ENCODE assay signal across 9 cellular contexts in genomic region chr11:60952742-60953170, GRCh38. TPM values are rescaled to one million over a fixed set of nuclear protein-coding genes. Genes with fewer than 3 reads are reported as not detected.
DNase-seq lines count a peak whose midpoint lies in the region; TF ChIP-seq lines count a peak whose summit lies in the region.
"Had no signal": no experiment of that assay in that cellular context is flagged by ENCODE, and none has a peak within 500 bp of the region (broad histone marks: within the 10 kb centered on the region; RNA-seq: fewer than 3 reads in every experiment).

No MANE protein-coding gene starts in this region.

- H3K27me3 ChIP-seq in liver (ENCODE audit: control insufficient read depth in 4 of 4, insufficient read depth in 4 of 4, low read length in 3 of 4) (no peaks in the 10 kb centered on the region), thymus (ENCODE audit: control insufficient read depth, insufficient read depth) (peaks cover 18% of the 10 kb centered on the region)

- intact Hi-C loops in activated CD4-positive, alpha-beta T cell treated with anti-CD3 and anti-CD28 coated beads, Interleukin-2, amount 10 ng/mL, durations not matched to agents 24 days and 14 days (cut with micrococcal nuclease) = loop anchor here (1.0 kb wide), 1 partner anchor 37 kb away; no protein-coding TSS in a partner anchor

- no peaks in the 10 kb centered on the region for H3K9me3 Mint-ChIP-seq in activated CD4-positive, alpha-beta T cell treated with anti-CD3 and anti-CD28 coated beads, Interleukin-2, amount 10 ng/mL, durations not matched to agents 24 days and 14 days
- H3K9me3 Mint-ChIP-seq in activated naive CD8-positive, alpha-beta T cell treated with anti-CD3 and anti-CD28 coated beads for 36 hours = no peaks in the 10 kb centered on the region

- H3K27ac Mint-ChIP-seq in activated CD4-positive, alpha-beta T cell treated with anti-CD3 and anti-CD28 coated beads, Interleukin-2, amount 10 ng/mL, durations not matched to agents 24 days and 14 days = peak overlapping the region; percentile 20
- H3K27ac Mint-ChIP-seq in activated naive CD8-positive, alpha-beta T cell treated with anti-CD3 and anti-CD28 coated beads for 36 hours = no peak overlapping the region

- peaks cover 16% of the 10 kb centered on the region for H3K4me1 Mint-ChIP-seq in activated CD4-positive, alpha-beta T cell treated with anti-CD3 and anti-CD28 coated beads, Interleukin-2, amount 10 ng/mL, durations not matched to agents 24 days and 14 days
- peaks cover 23% of the 10 kb centered on the region for H3K4me1 Mint-ChIP-seq in activated naive CD8-positive, alpha-beta T cell treated with anti-CD3 and anti-CD28 coated beads for 36 hours

- H3K27me3 Mint-ChIP-seq in activated CD4-positive, alpha-beta T cell treated with anti-CD3 and anti-CD28 coated beads, Interleukin-2, amount 10 ng/mL, durations not matched to agents 24 days and 14 days = peaks cover 35% of the 10 kb centered on the region
- H3K27me3 Mint-ChIP-seq in activated naive CD8-positive, alpha-beta T cell treated with anti-CD3 and anti-CD28 coated beads for 36 hours = no peaks in the 10 kb centered on the region

- no peaks in the 10 kb centered on the region for H3K9me3 ChIP-seq in liver (ENCODE audit: control insufficient read depth in 4 of 4, low read length in 3 of 4)
- H3K9me3 ChIP-seq in thymus (ENCODE audit: control insufficient read depth) = no peaks in the 10 kb centered on the region

- H3K36me3 ChIP-seq in liver (ENCODE audit: control insufficient read depth in 4 of 4, insufficient read depth in 3 of 4, low read depth in 1 of 4, low read length in 3 of 4) = peaks cover 0 to 3% (median 0%) of the 10 kb centered on the region in 4 donors
- no peaks in the 10 kb centered on the region for H3K36me3 ChIP-seq in thymus (ENCODE audit: control insufficient read depth, insufficient read depth)

- no peak for TF ChIP-seq CTCF in liver (IDR thresholded peaks at IDR 0.05; ENCODE audit: low read depth, low read length, missing input control)

- DNase-seq in activated CD4-positive, alpha-beta T cell treated with anti-CD3 and anti-CD28 coated beads, Interleukin-2, amount 10 ng/mL, durations not matched to agents 24 days and 14 days = no peak
- DNase-seq in activated CD4-positive, alpha-beta T cell treated with anti-CD3 and anti-CD28 coated beads, Interleukin-2, amount 50 U/mL, for 4 hours = no peak
- no peak for DNase-seq in activated naive CD8-positive, alpha-beta T cell treated with anti-CD3 and anti-CD28 coated beads for 36 hours
- DNase-seq in GM03348 (ENCODE audit: low spot score) (no peak), HK-2 (ENCODE audit: unreplicated experiment) (no peak)
- no peak for DNase-seq in activated effector memory CD4-positive, alpha-beta T cell treated with Interleukin-2 at 50 U/mL for 16 hours

- H3K27ac ChIP-seq in liver (ENCODE audit: low read depth in 1 of 2, low read length in 2 of 2) = peak overlapping the region; percentile 77 to 96
- peak overlapping the region; percentile 61 for H3K27ac ChIP-seq in thymus (ENCODE audit: low read depth)

- H3K9ac ChIP-seq in liver (ENCODE audit: low read depth in 1 of 2, low read length in 2 of 2) = peak overlapping the region in 1 of 2 donors; percentile 73

- WGBS in liver = 50% methylated on average over 3 of the region's 3 CpGs
- WGBS in thymus = 11% methylated on average over 3 of the region's 3 CpGs

- TF ChIP-seq RAD21 in liver (IDR thresholded peaks at IDR 0.05) = no peak

- peak overlapping the region; percentile 82 for H3K4me3 Mint-ChIP-seq in activated CD4-positive, alpha-beta T cell treated with anti-CD3 and anti-CD28 coated beads, Interleukin-2, amount 10 ng/mL, durations not matched to agents 24 days and 14 days
- H3K4me3 Mint-ChIP-seq in activated naive CD8-positive, alpha-beta T cell treated with anti-CD3 and anti-CD28 coated beads for 36 hours = peak overlapping the region; percentile 83

- H3K4me1 ChIP-seq in liver (ENCODE audit: control insufficient read depth in 4 of 4, insufficient read depth in 4 of 4, low read length in 3 of 4) (peaks cover 5 to 23% (median 14%) of the 10 kb centered on the region in 4 donors), thymus (ENCODE audit: control insufficient read depth, insufficient read depth, low read length) (peaks cover 5% of the 10 kb centered on the region)

- H3K36me3 Mint-ChIP-seq in activated CD4-positive, alpha-beta T cell treated with anti-CD3 and anti-CD28 coated beads, Interleukin-2, amount 10 ng/mL, durations not matched to agents 24 days and 14 days (ENCODE audit: low read depth) = no peaks in the 10 kb centered on the region
- H3K36me3 Mint-ChIP-seq in activated naive CD8-positive, alpha-beta T cell treated with anti-CD3 and anti-CD28 coated beads for 36 hours = no peaks in the 10 kb centered on the region

- peak overlapping the region in 2 of 3 donors; percentile 46 to 88 for H3K4me3 ChIP-seq in liver (ENCODE audit: low read depth in 1 of 3, low read length in 3 of 3)
- H3K4me3 ChIP-seq in thymus (ENCODE audit: low read length) = no peak overlapping the region

TF ChIP-seq in liver, 16 proteins besides CTCF, POLR2A, EP300 and RAD21 (continues in another document):
- no peak for TF ChIP-seq YY1 (IDR thresholded peaks at IDR 0.05)
- no peak for TF ChIP-seq FOXA1 (IDR thresholded peaks at IDR 0.05)
- no peak for TF ChIP-seq NR2F2 (IDR thresholded peaks at IDR 0.05)
- TF ChIP-seq, protein P1, sequence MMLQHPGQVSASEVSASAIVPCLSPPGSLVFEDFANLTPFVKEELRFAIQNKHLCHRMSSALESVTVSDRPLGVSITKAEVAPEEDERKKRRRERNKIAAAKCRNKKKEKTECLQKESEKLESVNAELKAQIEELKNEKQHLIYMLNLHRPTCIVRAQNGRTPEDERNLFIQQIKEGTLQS (IDR thresholded peaks at IDR 0.05) = no peak
- no peak for TF ChIP-seq REST (IDR thresholded peaks at IDR 0.05)

RNA-seq across cellular contexts. Expression of gene SLC15A3, which starts 0.8 kb away (rescaled TPM):
- 3.0 and 4.0 TPM in 2 replicates for total RNA-seq in activated CD4-positive, alpha-beta T cell treated with anti-CD3 and anti-CD28 coated beads, Interleukin-2, amount 10 ng/mL, durations not matched to agents 24 days and 14 days
- total RNA-seq in activated naive CD8-positive, alpha-beta T cell treated with anti-CD3 and anti-CD28 coated beads for 36 hours = 1 to 10 TPM; 6.3 to 6.9 TPM
- total RNA-seq in liver = 10 to 100 TPM in 1 of 2 donors, 1 to 10 TPM in 1; 9.0 to 20.9 TPM
- 10 to 100 TPM; 13.1 to 19.6 TPM for polyA plus RNA-seq in liver
- 37.5 TPM for polyA plus RNA-seq in thymus

RNA-seq across cellular contexts. Expression of gene CD6, which starts 18.7 kb away (rescaled TPM):
- 416 and 421 TPM in 2 replicates for total RNA-seq in activated CD4-positive, alpha-beta T cell treated with anti-CD3 and anti-CD28 coated beads, Interleukin-2, amount 10 ng/mL, durations not matched to agents 24 days and 14 days
- 100 to 1,000 TPM; 167 to 169 TPM for total RNA-seq in activated naive CD8-positive, alpha-beta T cell treated with anti-CD3 and anti-CD28 coated beads for 36 hours
- total RNA-seq in liver = under 1 TPM; 0.42 to 0.59 TPM
- polyA plus RNA-seq in liver (under 1 TPM; 0.31 to 0.48 TPM), thymus (74.1 TPM)
- total RNA-seq: A172 had no signal

RNA-seq across cellular contexts. Expression of gene TMEM132A, which starts 28.5 kb away (rescaled TPM):
- total RNA-seq in activated CD4-positive, alpha-beta T cell treated with anti-CD3 and anti-CD28 coated beads, Interleukin-2, amount 10 ng/mL, durations not matched to agents 24 days and 14 days = 2.3 and 3.5 TPM in 2 replicates
- total RNA-seq in activated naive CD8-positive, alpha-beta T cell treated with anti-CD3 and anti-CD28 coated beads for 36 hours = 1 to 10 TPM; 1.3 to 1.4 TPM
- 1 to 10 TPM; 1.0 to 1.6 TPM for total RNA-seq in liver
- polyA plus RNA-seq in liver (1 to 10 TPM in 1 of 2 donors, under 1 TPM in 1; 0.60 to 1.1 TPM), thymus (5.7 TPM)

RNA-seq across cellular contexts. Expression of gene TMEM109, which starts 38.8 kb away (rescaled TPM):
- total RNA-seq in activated CD4-positive, alpha-beta T cell treated with anti-CD3 and anti-CD28 coated beads, Interleukin-2, amount 10 ng/mL, durations not matched to agents 24 days and 14 days = 144 and 147 TPM in 2 replicates
- total RNA-seq in activated naive CD8-positive, alpha-beta T cell treated with anti-CD3 and anti-CD28 coated beads for 36 hours = 100 to 1,000 TPM; 109 to 113 TPM
- 10 to 100 TPM; 20.6 to 21.2 TPM for total RNA-seq in liver
- polyA plus RNA-seq in liver = 10 to 100 TPM; 40.0 to 40.3 TPM
- 58.1 TPM for polyA plus RNA-seq in thymus

RNA-seq across cellular contexts. Expression of gene PRPF19, which starts 46.4 kb away (rescaled TPM):
- total RNA-seq in activated CD4-positive, alpha-beta T cell treated with anti-CD3 and anti-CD28 coated beads, Interleukin-2, amount 10 ng/mL, durations not matched to agents 24 days and 14 days = 219 TPM in 2 replicates
- 100 to 1,000 TPM; 209 to 213 TPM for total RNA-seq in activated naive CD8-positive, alpha-beta T cell treated with anti-CD3 and anti-CD28 coated beads for 36 hours
- total RNA-seq in liver = 10 to 100 TPM; 36.2 to 44.6 TPM
- polyA plus RNA-seq in liver (10 to 100 TPM; 25.4 to 57.1 TPM), thymus (49.2 TPM)

Comparison
In these comparisons a context has a peak if more than half of its experiments do, and no peak if none do; other contexts are left out.
1. RNA of gene CD6, which starts 18.7 kb away (total RNA-seq): 416 to 421 TPM in activated CD4-positive, alpha-beta T cell treated with anti-CD3 and anti-CD28 coated beads, Interleukin-2, amount 10 ng/mL, durations not matched to agents 24 days and 14 days and 167 to 169 TPM in activated naive CD8-positive, alpha-beta T cell treated with anti-CD3 and anti-CD28 coated beads for 36 hours; 0.42 to 0.59 TPM in liver; every median in the first group is over 100 times any median in the second.